Comparison of ENCODE assay signal across 1 cellular context in the genomic region with DNA sequence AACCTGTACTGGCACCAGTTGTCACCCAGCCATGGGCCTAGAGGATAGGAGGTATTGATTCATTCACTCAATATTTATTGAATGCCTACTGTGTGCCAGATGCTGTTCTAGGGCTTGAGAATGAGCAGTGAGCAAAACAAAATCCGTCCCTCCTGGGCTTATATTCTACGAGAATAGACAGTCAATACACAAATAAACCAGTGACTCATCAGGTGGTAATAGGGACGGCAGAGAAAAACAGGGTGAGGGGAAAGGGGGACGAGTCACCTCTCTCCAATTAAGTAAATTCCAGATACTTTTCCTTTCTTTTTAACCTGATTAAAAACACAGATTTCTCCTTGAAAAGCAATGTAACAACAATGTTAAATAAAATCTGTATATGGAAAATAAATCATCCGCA.
TF ChIP-seq lines count a peak whose summit lies in the region.

No MANE protein-coding gene starts in this region.

TF ChIP-seq in HCT116, 20 proteins besides CTCF, POLR2A, EP300 and RAD21 (continued from another document):
- TF ChIP-seq, protein P1, sequence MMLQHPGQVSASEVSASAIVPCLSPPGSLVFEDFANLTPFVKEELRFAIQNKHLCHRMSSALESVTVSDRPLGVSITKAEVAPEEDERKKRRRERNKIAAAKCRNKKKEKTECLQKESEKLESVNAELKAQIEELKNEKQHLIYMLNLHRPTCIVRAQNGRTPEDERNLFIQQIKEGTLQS (IDR thresholded peaks at IDR 0.05): no peak
- TF ChIP-seq, protein P2, sequence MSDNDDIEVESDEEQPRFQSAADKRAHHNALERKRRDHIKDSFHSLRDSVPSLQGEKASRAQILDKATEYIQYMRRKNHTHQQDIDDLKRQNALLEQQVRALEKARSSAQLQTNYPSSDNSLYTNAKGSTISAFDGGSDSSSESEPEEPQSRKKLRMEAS (IDR thresholded peaks at IDR 0.05): no peak
- TF ChIP-seq ZFX (IDR thresholded peaks at IDR 0.05): no peak
- TF ChIP-seq SIN3A (IDR thresholded peaks at IDR 0.05; ENCODE audit: low read depth): no peak
- no peak for TF ChIP-seq EZH2phosphoT487 (IDR thresholded peaks at IDR 0.05; ENCODE audit: borderline replicate concordance)
- no peak for TF ChIP-seq EGR1 (IDR thresholded peaks at IDR 0.05; ENCODE audit: low read depth)
- TF ChIP-seq EZH2 (IDR thresholded peaks at IDR 0.05): no peak
- TF ChIP-seq FOSL1 (IDR thresholded peaks at IDR 0.05; ENCODE audit: low read depth): peak; percentile 82
- peak; percentile 77 for TF ChIP-seq JUND (IDR thresholded peaks at IDR 0.05)
- no peak for TF ChIP-seq TCF7L2 (IDR thresholded peaks at IDR 0.05; ENCODE audit: borderline replicate concordance, extremely low read depth, insufficient read depth, insufficient read length)
- TF ChIP-seq CEBPB (IDR thresholded peaks at IDR 0.05; ENCODE audit: low read depth): no peak
- TF ChIP-seq, protein P3, sequence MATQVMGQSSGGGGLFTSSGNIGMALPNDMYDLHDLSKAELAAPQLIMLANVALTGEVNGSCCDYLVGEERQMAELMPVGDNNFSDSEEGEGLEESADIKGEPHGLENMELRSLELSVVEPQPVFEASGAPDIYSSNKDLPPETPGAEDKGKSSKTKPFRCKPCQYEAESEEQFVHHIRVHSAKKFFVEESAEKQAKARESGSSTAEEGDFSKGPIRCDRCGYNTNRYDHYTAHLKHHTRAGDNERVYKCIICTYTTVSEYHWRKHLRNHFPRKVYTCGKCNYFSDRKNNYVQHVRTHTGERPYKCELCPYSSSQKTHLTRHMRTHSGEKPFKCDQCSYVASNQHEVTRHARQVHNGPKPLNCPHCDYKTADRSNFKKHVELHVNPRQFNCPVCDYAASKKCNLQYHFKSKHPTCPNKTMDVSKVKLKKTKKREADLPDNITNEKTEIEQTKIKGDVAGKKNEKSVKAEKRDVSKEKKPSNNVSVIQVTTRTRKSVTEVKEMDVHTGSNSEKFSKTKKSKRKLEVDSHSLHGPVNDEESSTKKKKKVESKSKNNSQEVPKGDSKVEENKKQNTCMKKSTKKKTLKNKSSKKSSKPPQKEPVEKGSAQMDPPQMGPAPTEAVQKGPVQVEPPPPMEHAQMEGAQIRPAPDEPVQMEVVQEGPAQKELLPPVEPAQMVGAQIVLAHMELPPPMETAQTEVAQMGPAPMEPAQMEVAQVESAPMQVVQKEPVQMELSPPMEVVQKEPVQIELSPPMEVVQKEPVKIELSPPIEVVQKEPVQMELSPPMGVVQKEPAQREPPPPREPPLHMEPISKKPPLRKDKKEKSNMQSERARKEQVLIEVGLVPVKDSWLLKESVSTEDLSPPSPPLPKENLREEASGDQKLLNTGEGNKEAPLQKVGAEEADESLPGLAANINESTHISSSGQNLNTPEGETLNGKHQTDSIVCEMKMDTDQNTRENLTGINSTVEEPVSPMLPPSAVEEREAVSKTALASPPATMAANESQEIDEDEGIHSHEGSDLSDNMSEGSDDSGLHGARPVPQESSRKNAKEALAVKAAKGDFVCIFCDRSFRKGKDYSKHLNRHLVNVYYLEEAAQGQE (IDR thresholded peaks at IDR 0.05; ENCODE audit: low read depth): no peak
- TF ChIP-seq SRF (IDR thresholded peaks at IDR 0.05; ENCODE audit: low read depth): no peak
TF ChIP-seq in HCT116: peak in this region for 4.
